Comparison of ENCODE assay signal across 27 cellular contexts in the genomic region with DNA sequence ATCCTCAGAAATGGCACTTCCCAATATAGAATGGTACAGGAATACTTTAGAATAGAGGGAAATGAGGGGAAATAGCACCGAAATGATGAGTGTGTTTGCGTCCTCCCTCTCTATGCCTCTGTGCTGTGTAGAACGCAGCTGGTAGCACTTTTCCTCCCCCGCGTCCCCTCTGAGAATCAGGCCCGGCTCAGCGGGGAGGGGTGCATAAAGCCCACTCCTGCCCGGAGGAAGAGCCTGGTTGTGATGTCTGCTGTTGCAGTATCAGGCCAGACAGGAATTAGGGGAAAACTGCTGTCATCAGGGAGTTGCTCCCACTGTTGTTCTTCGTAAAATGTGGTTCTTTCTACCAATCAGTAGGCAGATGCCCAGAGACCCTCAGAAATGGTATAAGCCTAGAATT.
"Had no signal": no experiment of that assay in that cellular context is flagged by ENCODE, and none has a peak within 500 bp of the region (broad histone marks: within the 10 kb centered on the region; RNA-seq: fewer than 3 reads in every experiment).

No MANE protein-coding gene starts in this region.

- H3K27me3 ChIP-seq: dorsolateral prefrontal cortex had no signal

- H3K27ac Mint-ChIP-seq: mesothelial cell of epicardium had no signal

- H3K9me3 ChIP-seq: gastrocnemius medialis, left lung, lower lobe of right lung, mucosa of descending colon had no signal

- DNase-seq: dermis blood vessel endothelial cell; effector CD4-positive, alpha-beta T cell; effector memory CD4-positive, alpha-beta T cell; erythroblast; esophagus squamous epithelium; foreskin fibroblast; foreskin melanocyte; gastrocnemius medialis; glutamatergic neuron; head of caudate nucleus; heart right ventricle; hippocampal formation; kidney; kidney glomerular epithelial cell; left colon; left lung; left ventricle myocardium superior; lower lobe of right lung; mesenchymal stem cell; mucosa of descending colon had no signal

- H3K4me3 Mint-ChIP-seq: mesothelial cell of epicardium had no signal

- FAIRE-seq: colon, endometrium, islet of Langerhans, kidney had no signal

- H3K36me3 ChIP-seq: esophagus squamous epithelium, gastrocnemius medialis, heart right ventricle, left lung, lower lobe of right lung had no signal

- ATAC-seq: esophagus mucosa, gastrocnemius medialis, heart right ventricle, left colon, left lung, left ventricle myocardium superior, lower lobe of right lung, mucosa of descending colon had no signal

- H3K36me3 Mint-ChIP-seq: mesothelial cell of epicardium had no signal

- H3K4me1 ChIP-seq: esophagus squamous epithelium, gastrocnemius medialis, heart right ventricle, left lung, lower lobe of right lung had no signal

- H3K4me3 ChIP-seq: coronary artery, dorsolateral prefrontal cortex, esophagus squamous epithelium, gastrocnemius medialis, heart right ventricle, left lung, lower lobe of right lung, mucosa of descending colon had no signal
